ENCODE assay signal across 1 cellular context in the genomic region with DNA sequence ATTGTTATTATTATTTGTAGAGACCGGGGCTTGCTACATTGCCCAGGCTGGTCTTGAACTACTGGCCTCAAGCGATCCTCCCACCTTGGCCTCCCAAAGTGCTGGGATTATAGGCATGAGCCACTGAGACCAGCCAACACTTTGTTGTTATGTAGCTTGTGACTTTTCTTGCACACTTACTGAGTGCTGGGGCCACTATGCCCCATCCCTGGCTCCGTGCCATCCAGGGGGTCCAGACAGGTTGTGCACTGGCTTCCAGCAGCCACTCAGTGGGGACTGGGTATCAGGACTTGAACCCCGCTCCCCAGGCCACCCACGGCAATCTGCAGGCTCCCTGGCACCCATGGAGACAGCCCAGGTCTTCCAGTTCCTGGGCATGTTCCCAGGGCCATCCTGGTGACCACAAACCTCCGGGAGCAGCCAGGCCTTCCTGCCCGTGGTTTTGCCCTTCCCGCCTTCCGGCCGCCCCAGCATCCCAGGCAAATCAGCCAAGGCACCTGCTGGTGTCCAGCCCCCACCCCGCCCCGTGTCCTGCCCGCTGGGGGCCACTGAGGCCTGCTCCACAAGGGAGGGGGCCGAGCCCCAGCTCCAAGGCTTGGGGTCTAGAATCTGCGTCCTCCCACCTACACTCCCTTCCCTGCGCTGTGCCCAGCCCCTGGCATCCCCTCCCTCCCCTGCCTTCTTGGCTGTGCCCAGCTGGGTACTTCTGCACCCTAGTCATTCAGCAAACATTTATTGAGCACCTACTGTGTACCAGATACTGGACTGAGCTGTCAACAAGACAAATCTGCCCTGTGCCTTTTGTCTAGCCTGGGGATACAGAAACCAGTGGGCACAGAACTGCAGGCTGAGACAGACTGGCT.
TF ChIP-seq lines count a peak whose summit lies in the region.

No MANE protein-coding gene starts in this region.

TF ChIP-seq in A549, 52 proteins besides CTCF, POLR2A, EP300 and RAD21:
- TF ChIP-seq EHMT2 (IDR thresholded peaks at IDR 0.05; ENCODE audit: low read depth) (no peak), PHF8 (IDR thresholded peaks at IDR 0.05; ENCODE audit: borderline replicate concordance, low read depth) (no peak)
TF ChIP-seq in A549: peak in this region for 0.
